In the genomic region with DNA sequence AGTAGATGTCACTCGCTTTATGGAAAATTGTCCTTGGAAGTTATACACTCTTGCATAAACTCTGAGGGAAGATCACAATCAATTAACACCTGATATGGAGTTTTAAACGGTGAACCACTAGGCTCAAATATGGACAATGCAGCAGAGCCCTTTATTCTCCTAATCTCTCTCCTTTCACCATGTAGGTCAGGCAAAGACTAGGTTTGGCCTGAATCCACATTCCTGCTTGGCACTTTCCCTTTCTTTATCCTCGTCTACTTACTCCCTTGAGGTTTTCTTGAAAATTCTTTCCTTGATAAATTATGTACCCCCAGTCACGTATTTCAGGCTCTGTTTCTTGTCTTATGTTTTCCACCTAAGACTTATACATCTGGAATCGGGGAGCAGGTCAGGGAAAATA, we compare ENCODE assay signal across 15 cellular contexts.
A peak's percentile ranks its signal among the peaks of the same experiment; 100 is the strongest.
DNase-seq lines count a peak whose midpoint lies in the region; ATAC-seq and TF ChIP-seq lines count a peak whose summit lies in the region.
"Had no signal": no experiment of that assay in that cellular context is flagged by ENCODE, and none has a peak within 500 bp of the region (broad histone marks: within the 10 kb centered on the region; RNA-seq: fewer than 3 reads in every experiment).

No MANE protein-coding gene starts in this region.

- H3K9me3 ChIP-seq in neural progenitor cell (ENCODE audit: low read depth) (no peaks in the 10 kb centered on the region), Karpas-422 (ENCODE audit: low read length) (peaks cover 29% of the 10 kb centered on the region), tibial nerve (no peaks in the 10 kb centered on the region)
- H3K9me3 ChIP-seq: BLaER1 treated with 17β-estradiol and CSF1 and Interleukin-3, amounts not matched to agents 10 nM and 100 nM; Caco-2 had no signal

- H2AFZ ChIP-seq in GM23338 = no peak overlapping the region
- peak overlapping the region; percentile 46 for H2AFZ ChIP-seq in neural progenitor cell (replicated peaks)
- no peak overlapping the region for H2AFZ ChIP-seq in Karpas-422 (ENCODE audit: low read length)

- 58 to 65% methylated on average over 5 of the region's 5 CpGs for WGBS in tibial nerve, 2 donors

- H3K27ac ChIP-seq in GM23338 (ENCODE audit: low read depth) (no peak overlapping the region), neural progenitor cell (no peak overlapping the region), Karpas-422 (ENCODE audit: low read length) (no peak overlapping the region), tibial nerve (no peak overlapping the region)
- H3K27ac ChIP-seq: 22Rv1; BLaER1 treated with 17β-estradiol and CSF1 and Interleukin-3, amounts not matched to agents 10 nM and 100 nM; HL-60 had no signal

- TF ChIP-seq POLR2A in tibial nerve (IDR thresholded peaks at IDR 0.05) = no peak

- H3K4me3 Mint-ChIP-seq in GM23338 = no peak overlapping the region
- no peak overlapping the region for H3K4me3 Mint-ChIP-seq in neural progenitor cell
- H3K4me3 Mint-ChIP-seq: B cell; CD8-positive, alpha-beta memory T cell; HFFc6 had no signal

- H3K9ac ChIP-seq in neural progenitor cell (no peak overlapping the region), Karpas-422 (ENCODE audit: low read length) (no peak overlapping the region)
- H3K9ac ChIP-seq: BLaER1 treated with 17β-estradiol and CSF1 and Interleukin-3, amounts not matched to agents 10 nM and 100 nM had no signal

- H3F3A ChIP-seq in GM23338 (replicated peaks; ENCODE audit: low read depth) (no peaks in the 10 kb centered on the region), neural progenitor cell (ENCODE audit: low read depth) (no peaks in the 10 kb centered on the region)

- ATAC-seq in GM23338 = no peak
- ATAC-seq: HCT116 had no signal

- TF ChIP-seq CTCF in GM23338 (conservative IDR thresholded peaks at IDR 0.05; ENCODE audit: low read depth in 2 of 2) (no peak), choroid plexus epithelial cell (conservative IDR thresholded peaks at IDR 0.05; ENCODE audit: low read depth, low read length) (no peak), neural progenitor cell (IDR thresholded peaks at IDR 0.05) (no peak), tibial nerve (IDR thresholded peaks at IDR 0.05) (no peak)

- TF ChIP-seq EP300 in tibial nerve (IDR thresholded peaks at IDR 0.05) = no peak

- no peak overlapping the region for H3K27ac Mint-ChIP-seq in GM23338
- H3K27ac Mint-ChIP-seq in neural progenitor cell = no peak overlapping the region
- H3K27ac Mint-ChIP-seq: B cell; CD8-positive, alpha-beta memory T cell; HFFc6 had no signal

- H3K4me3 ChIP-seq in GM23338 = no peak overlapping the region
- no peak overlapping the region for H3K4me3 ChIP-seq in choroid plexus epithelial cell (ENCODE audit: low read depth, low read length)
- H3K4me3 ChIP-seq in neural progenitor cell = no peak overlapping the region
- no peak overlapping the region for H3K4me3 ChIP-seq in Karpas-422 (ENCODE audit: low read length)
- no peak overlapping the region for H3K4me3 ChIP-seq in tibial nerve
- H3K4me3 ChIP-seq: BLaER1 treated with 17β-estradiol and CSF1 and Interleukin-3, amounts not matched to agents 10 nM and 100 nM had no signal

- H3K9me3 Mint-ChIP-seq in GM23338 = no peaks in the 10 kb centered on the region
- H3K9me3 Mint-ChIP-seq in neural progenitor cell = no peaks in the 10 kb centered on the region

- H3K27me3 ChIP-seq in GM23338 (ENCODE audit: insufficient read depth) (no peaks in the 10 kb centered on the region), neural progenitor cell (no peaks in the 10 kb centered on the region), Karpas-422 (ENCODE audit: low read length) (no peaks in the 10 kb centered on the region), tibial nerve (no peaks in the 10 kb centered on the region)
- H3K27me3 ChIP-seq: BLaER1 treated with 17β-estradiol and CSF1 and Interleukin-3, amounts not matched to agents 10 nM and 100 nM had no signal

- no peak overlapping the region for H3K4me2 ChIP-seq in GM23338
- no peak overlapping the region for H3K4me2 ChIP-seq in neural progenitor cell
- H3K4me2 ChIP-seq in Karpas-422 (ENCODE audit: low read depth, low read length, poor library complexity, severe bottlenecking) = no peak overlapping the region
- H3K4me2 ChIP-seq: BLaER1 treated with 17β-estradiol and CSF1 and Interleukin-3, amounts not matched to agents 10 nM and 100 nM had no signal

- H3K36me3 Mint-ChIP-seq in GM23338 (ENCODE audit: low read depth) (no peaks in the 10 kb centered on the region), neural progenitor cell (no peaks in the 10 kb centered on the region)
- H3K36me3 Mint-ChIP-seq: CD8-positive, alpha-beta memory T cell had no signal

- H3K36me3 ChIP-seq in GM23338 (ENCODE audit: insufficient read depth) = no peaks in the 10 kb centered on the region
- H3K36me3 ChIP-seq in neural progenitor cell = no peaks in the 10 kb centered on the region
- no peaks in the 10 kb centered on the region for H3K36me3 ChIP-seq in Karpas-422 (ENCODE audit: insufficient read depth, low read length)
- H3K36me3 ChIP-seq in tibial nerve = no peaks in the 10 kb centered on the region
- H3K36me3 ChIP-seq: BLaER1 treated with 17β-estradiol and CSF1 and Interleukin-3, amounts not matched to agents 10 nM and 100 nM had no signal

- H3K4me1 Mint-ChIP-seq in GM23338 (peaks cover 22% of the 10 kb centered on the region), neural progenitor cell (no peaks in the 10 kb centered on the region)
- H3K4me1 Mint-ChIP-seq: B cell; CD8-positive, alpha-beta memory T cell had no signal

- peaks cover 21% of the 10 kb centered on the region; the same call in 1 of the 2 replicates for H3K4me1 ChIP-seq in GM23338 (ENCODE audit: insufficient read depth)
- peaks cover 3% of the 10 kb centered on the region for H3K4me1 ChIP-seq in neural progenitor cell
- no peaks in the 10 kb centered on the region for H3K4me1 ChIP-seq in Karpas-422 (ENCODE audit: low read length)
- no peaks in the 10 kb centered on the region for H3K4me1 ChIP-seq in tibial nerve
- H3K4me1 ChIP-seq: BLaER1 treated with 17β-estradiol and CSF1 and Interleukin-3, amounts not matched to agents 10 nM and 100 nM had no signal

- H3K9me2 ChIP-seq in GM23338 (ENCODE audit: insufficient read depth) (no peaks in the 10 kb centered on the region), Karpas-422 (replicated peaks; ENCODE audit: insufficient read depth, low read length) (no peaks in the 10 kb centered on the region)

- DNase-seq in GM23338 (ENCODE audit: low spot score) (peak; percentile 14), amniotic epithelial cell (ENCODE audit: low read depth) (peak; percentile 1), choroid plexus epithelial cell (ENCODE audit: low read depth) (peak; percentile 2), neural progenitor cell (ENCODE audit: low spot score) (peak; percentile 24), Karpas-422 (no peak), NCI-H526 (lab: John Stamatoyannopoulos, UW) (no peak), tibial nerve (ENCODE audit: low spot score in 2 of 2) (no peak)
- DNase-seq: Caco-2; CD8-positive, alpha-beta memory T cell; HFFc6 had no signal

- H3K79me2 ChIP-seq in GM23338 (replicated peaks; ENCODE audit: insufficient read depth) = no peaks in the 10 kb centered on the region
- H3K79me2 ChIP-seq in neural progenitor cell (ENCODE audit: low read depth) = no peaks in the 10 kb centered on the region
- no peaks in the 10 kb centered on the region for H3K79me2 ChIP-seq in Karpas-422 (ENCODE audit: low read length)

- no peaks in the 10 kb centered on the region for H3K27me3 Mint-ChIP-seq in GM23338 (ENCODE audit: insufficient read depth, low read depth, poor library complexity)
- no peaks in the 10 kb centered on the region for H3K27me3 Mint-ChIP-seq in neural progenitor cell (ENCODE audit: insufficient read depth, low read depth)
- H3K27me3 Mint-ChIP-seq: B cell; CD8-positive, alpha-beta memory T cell had no signal

- no peaks in the 10 kb centered on the region for H4K20me1 ChIP-seq in GM23338 (replicated peaks; ENCODE audit: insufficient read depth)
- H4K20me1 ChIP-seq in neural progenitor cell (ENCODE audit: low read depth) = no peaks in the 10 kb centered on the region
- H4K20me1 ChIP-seq in Karpas-422 (ENCODE audit: insufficient read depth, low read depth, low read length) = no peaks in the 10 kb centered on the region
- H4K20me1 ChIP-seq: BLaER1 treated with 17β-estradiol and CSF1 and Interleukin-3, amounts not matched to agents 10 nM and 100 nM had no signal

TF ChIP-seq in GM23338, 12 proteins besides CTCF, POLR2A, EP300 and RAD21:
- TF ChIP-seq CREB1 (CRISPR knock-in tag; IDR thresholded peaks at IDR 0.05; ENCODE audit: low read depth) (no peak), EZH2phosphoT487 (IDR thresholded peaks at IDR 0.05; ENCODE audit: unreplicated experiment) (no peak), POLR2AphosphoS5 (IDR thresholded peaks at IDR 0.05; ENCODE audit: low read depth) (no peak), ZNF114 (CRISPR knock-in tag; IDR thresholded peaks at IDR 0.05) (no peak), ZNF331 (CRISPR knock-in tag; IDR thresholded peaks at IDR 0.05; ENCODE audit: low read depth) (no peak), EZH2 (IDR thresholded peaks at IDR 0.05; ENCODE audit: low read depth, unreplicated experiment) (no peak), NANOG (IDR thresholded peaks at IDR 0.05; ENCODE audit: borderline replicate concordance) (no peak), JUNB (IDR thresholded peaks at IDR 0.05; ENCODE audit: unreplicated experiment) (no peak), STAT1 (IDR thresholded peaks at IDR 0.05; ENCODE audit: unreplicated experiment) (no peak)
- TF ChIP-seq, protein P1, sequence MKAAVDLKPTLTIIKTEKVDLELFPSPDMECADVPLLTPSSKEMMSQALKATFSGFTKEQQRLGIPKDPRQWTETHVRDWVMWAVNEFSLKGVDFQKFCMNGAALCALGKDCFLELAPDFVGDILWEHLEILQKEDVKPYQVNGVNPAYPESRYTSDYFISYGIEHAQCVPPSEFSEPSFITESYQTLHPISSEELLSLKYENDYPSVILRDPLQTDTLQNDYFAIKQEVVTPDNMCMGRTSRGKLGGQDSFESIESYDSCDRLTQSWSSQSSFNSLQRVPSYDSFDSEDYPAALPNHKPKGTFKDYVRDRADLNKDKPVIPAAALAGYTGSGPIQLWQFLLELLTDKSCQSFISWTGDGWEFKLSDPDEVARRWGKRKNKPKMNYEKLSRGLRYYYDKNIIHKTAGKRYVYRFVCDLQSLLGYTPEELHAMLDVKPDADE (IDR thresholded peaks at IDR 0.05) = no peak

Comparison
In these comparisons a context has a peak if more than half of its experiments do, and no peak if none do; other contexts are left out.
1. DNase-seq: peak in GM23338 (single experiment), amniotic epithelial cell (single experiment), choroid plexus epithelial cell (single experiment) and neural progenitor cell (single experiment); none in Karpas-422 (single experiment), NCI-H526 (0 of 2) and tibial nerve (0 of 2).